ENCODE assay signal across 8 cellular contexts in the genomic region with DNA sequence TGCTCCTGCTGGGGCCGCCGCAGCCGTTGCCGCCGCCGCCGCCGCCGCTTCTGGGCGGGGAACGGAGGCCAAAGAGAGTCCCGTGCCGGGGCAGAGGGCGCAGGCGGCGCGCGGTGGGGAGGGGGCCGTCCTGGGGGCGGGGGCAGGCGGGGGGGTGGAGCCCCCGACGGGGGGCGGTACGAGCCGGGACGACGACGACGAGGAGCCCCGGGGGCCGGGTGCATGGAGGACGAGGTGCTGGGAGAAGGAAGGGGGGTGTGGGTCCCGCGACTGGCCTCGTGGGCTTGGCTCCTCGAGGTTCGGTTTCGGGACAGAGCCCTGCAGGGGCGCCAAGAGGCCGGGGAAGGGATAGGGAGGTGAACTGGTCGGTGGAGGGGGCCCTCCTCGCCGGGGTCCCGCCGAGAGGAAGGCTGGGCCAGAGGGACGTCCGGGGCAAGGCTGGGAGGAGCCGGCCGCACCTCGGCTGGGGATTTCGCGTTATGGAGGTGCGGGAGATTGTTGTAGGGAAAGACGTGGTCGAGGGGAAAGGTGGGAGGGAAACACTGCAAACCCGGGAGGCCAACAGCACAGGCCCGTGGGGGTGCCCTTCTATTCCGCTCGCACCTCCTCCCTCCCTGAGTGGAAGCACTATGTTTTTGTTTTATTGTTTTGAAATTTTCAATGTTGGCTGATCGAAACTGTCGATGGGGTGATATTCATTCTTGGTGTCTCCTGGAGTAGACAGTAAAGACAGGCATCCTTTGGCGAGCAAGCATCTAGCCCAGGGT. TPM values are rescaled to one million over a fixed set of nuclear protein-coding genes. Genes with fewer than 3 reads are reported as not detected.
DNase-seq lines count a peak whose midpoint lies in the region; TF ChIP-seq lines count a peak whose summit lies in the region.

No MANE protein-coding gene starts in this region.

- H3K9me3 Mint-ChIP-seq in HFFc6 = no peaks in the 10 kb centered on the region
- H3K9me3 Mint-ChIP-seq in activated CD4-positive, alpha-beta memory T cell treated with anti-CD3 and anti-CD28 coated beads for 36 hours = no peaks in the 10 kb centered on the region

- CTCF ChIA-PET in activated CD4-positive, alpha-beta memory T cell treated with anti-CD3 and anti-CD28 coated beads for 36 hours (lab: Charles Lee) = no interaction called here

- H3K4me1 Mint-ChIP-seq in HFFc6 (ENCODE audit: low read depth) = peaks cover 11% of the 10 kb centered on the region
- peaks cover 21% of the 10 kb centered on the region for H3K4me1 Mint-ChIP-seq in activated CD4-positive, alpha-beta memory T cell treated with anti-CD3 and anti-CD28 coated beads for 36 hours (ENCODE audit: low read depth)

- peak overlapping the region; percentile 89 for H3K4me3 Mint-ChIP-seq in HFFc6
- H3K4me3 Mint-ChIP-seq in activated CD4-positive, alpha-beta memory T cell treated with anti-CD3 and anti-CD28 coated beads for 36 hours = peak overlapping the region; percentile 71

- no peak overlapping the region for H3K9ac ChIP-seq in fibroblast of lung (ENCODE audit: insufficient read depth, low read length)

- H3K36me3 ChIP-seq in BE2C = no peaks in the 10 kb centered on the region
- no peaks in the 10 kb centered on the region for H3K36me3 ChIP-seq in fibroblast of lung (ENCODE audit: control insufficient read depth, insufficient read depth, low read length)
- H3K36me3 ChIP-seq in neuron (ENCODE audit: insufficient read depth, low read length) = no peaks in the 10 kb centered on the region

- peaks cover 7% of the 10 kb centered on the region for H3K27me3 ChIP-seq in BE2C
- no peaks in the 10 kb centered on the region for H3K27me3 ChIP-seq in fibroblast of lung (ENCODE audit: control insufficient read depth, insufficient read depth, low read length)
- H3K27me3 ChIP-seq in neuron (ENCODE audit: insufficient read depth, low read length) = no peaks in the 10 kb centered on the region

- DNase-seq in BE2C (peak; percentile 38), HFFc6 (no peak), fibroblast of lung (ENCODE audit: low read depth in 2 of 2) (peak in 1 of 2 donors; percentile 3), hippocampal formation (lab: John Stamatoyannopoulos, UW) (no peak), GOT3 (lab: John Stamatoyannopoulos, UW) (no peak), NCI-H187 (lab: John Stamatoyannopoulos, UW) (no peak)
- peak; percentile 41 for DNase-seq in activated CD4-positive, alpha-beta memory T cell treated with anti-CD3 and anti-CD28 coated beads for 36 hours

- H3K4me3 ChIP-seq in BE2C (ENCODE audit: low read depth, low read length) (peak overlapping the region; percentile 53), fibroblast of lung (replicated peaks in 1 of 4; ENCODE audit: control extremely low read depth in 1 of 4, insufficient read depth in 1 of 4, low read depth in 3 of 4, low read length in 4 of 4) (peak overlapping the region; percentile 31 to 64 (median 52)), neuron (ENCODE audit: low read length) (peak overlapping the region; percentile 54)

- no peaks in the 10 kb centered on the region for H3K79me2 ChIP-seq in fibroblast of lung (ENCODE audit: control insufficient read depth, insufficient read depth, low read length)

- peak overlapping the region; percentile 58 for H3K4me2 ChIP-seq in fibroblast of lung (ENCODE audit: extremely low read depth, insufficient read depth, low read length)

- no peaks in the 10 kb centered on the region for H3K27me3 Mint-ChIP-seq in HFFc6 (ENCODE audit: insufficient read depth)
- H3K27me3 Mint-ChIP-seq in activated CD4-positive, alpha-beta memory T cell treated with anti-CD3 and anti-CD28 coated beads for 36 hours = no peaks in the 10 kb centered on the region

- no peaks in the 10 kb centered on the region for H3K9me3 ChIP-seq in BE2C
- H3K9me3 ChIP-seq in fibroblast of lung (ENCODE audit: control insufficient read depth, insufficient read depth, low read depth, low read length) = no peaks in the 10 kb centered on the region
- H3K9me3 ChIP-seq in neuron (ENCODE audit: low read length) = no peaks in the 10 kb centered on the region

- intact Hi-C loops in activated CD4-positive, alpha-beta memory T cell treated with anti-CD3 and anti-CD28 coated beads for 36 hours (cut with micrococcal nuclease) = loop anchor here (5.0 kb wide), 1 partner anchor 207 kb away; the partner anchor contains the start of gene SASH3

- POLR2A ChIA-PET in activated CD4-positive, alpha-beta memory T cell treated with anti-CD3 and anti-CD28 coated beads for 36 hours (lab: Charles Lee) = no interaction called here

- H3K27ac ChIP-seq in fibroblast of lung (ENCODE audit: insufficient read depth, low read length) = no peak overlapping the region

- H3K27ac Mint-ChIP-seq in HFFc6 = peak overlapping the region; percentile 58; the same call in 1 of the 2 replicates
- H3K27ac Mint-ChIP-seq in activated CD4-positive, alpha-beta memory T cell treated with anti-CD3 and anti-CD28 coated beads for 36 hours = no peak overlapping the region

- H2AFZ ChIP-seq in fibroblast of lung (ENCODE audit: low read length) (peak overlapping the region; percentile 16), neuron (ENCODE audit: low read depth, low read length) (no peak overlapping the region)

- H3K36me3 Mint-ChIP-seq in HFFc6 (ENCODE audit: low read depth) = no peaks in the 10 kb centered on the region; the same call in 1 of the 2 replicates
- no peaks in the 10 kb centered on the region for H3K36me3 Mint-ChIP-seq in activated CD4-positive, alpha-beta memory T cell treated with anti-CD3 and anti-CD28 coated beads for 36 hours

- H3K4me1 ChIP-seq in BE2C (no peaks in the 10 kb centered on the region), fibroblast of lung (ENCODE audit: control insufficient read depth, extremely low read depth, insufficient read depth, low read length) (no peaks in the 10 kb centered on the region), neuron (ENCODE audit: insufficient read depth, low read length) (peaks cover 10% of the 10 kb centered on the region)

- no peaks in the 10 kb centered on the region for H4K20me1 ChIP-seq in fibroblast of lung (ENCODE audit: control insufficient read depth, extremely low read depth, insufficient read depth, low read length)

- no peak for TF ChIP-seq CTCF in BE2C (IDR thresholded peaks at IDR 0.05; ENCODE audit: low read depth, low read length)
- no peak for TF ChIP-seq CTCF in HFFc6 (IDR thresholded peaks at IDR 0.05)
- no peak for TF ChIP-seq CTCF in fibroblast of lung (conservative IDR thresholded peaks at IDR 0.05 in 1 of 2, IDR thresholded peaks at IDR 0.05 in 1 of 2; ENCODE audit: low read depth in 1 of 2, low read length in 2 of 2)

RNA-seq across cellular contexts. Expression of gene BCORL1, which starts 1.9 kb away (rescaled TPM):
- 4.8 TPM for polyA plus RNA-seq in BE2C (2012; ENCODE audit: insufficient read depth, insufficient read length, low read depth)
- total RNA-seq in HFFc6 (2021; fragmentation: NEBNext Ultra II Directional; extraction: Animal tissue kit (Norgen Biotek cat#: 25700)) = 10 to 100 TPM; 13.3 to 18.3 (median 14.8) TPM
- 10 to 100 TPM in 1 of 2 experiments, 1 to 10 TPM in 1; 9.2 to 10.5 TPM for total RNA-seq in activated CD4-positive, alpha-beta memory T cell treated with anti-CD3 and anti-CD28 coated beads for 36 hours
- total RNA-seq in fibroblast of lung = 1.3 and 2.8 TPM in 2 replicates
- polyA plus RNA-seq in fibroblast of lung = 1.1 and 1.3 TPM in 2 replicates
- 4.6 and 5.5 TPM in 2 replicates for polyA plus RNA-seq in fibroblast of lung (2012)
- polyA minus RNA-seq in fibroblast of lung (ENCODE audit: low replicate concordance) = 10.1 and 12.1 TPM in 2 replicates

Comparison
In these comparisons a context has a peak if more than half of its experiments do, and no peak if none do; other contexts are left out.
1. DNase-seq: peak in BE2C (single experiment) and activated CD4-positive, alpha-beta memory T cell treated with anti-CD3 and anti-CD28 coated beads for 36 hours (single experiment); none in HFFc6 (single experiment), hippocampal formation (0 of 2), GOT3 (single experiment) and NCI-H187 (0 of 2).
2. Peak in every context shown above with its lines, with median percentiles within 50 percentile points of each other: H3K4me3 ChIP-seq.